8 cellular contexts compared by ENCODE assay signal in the genomic region with DNA sequence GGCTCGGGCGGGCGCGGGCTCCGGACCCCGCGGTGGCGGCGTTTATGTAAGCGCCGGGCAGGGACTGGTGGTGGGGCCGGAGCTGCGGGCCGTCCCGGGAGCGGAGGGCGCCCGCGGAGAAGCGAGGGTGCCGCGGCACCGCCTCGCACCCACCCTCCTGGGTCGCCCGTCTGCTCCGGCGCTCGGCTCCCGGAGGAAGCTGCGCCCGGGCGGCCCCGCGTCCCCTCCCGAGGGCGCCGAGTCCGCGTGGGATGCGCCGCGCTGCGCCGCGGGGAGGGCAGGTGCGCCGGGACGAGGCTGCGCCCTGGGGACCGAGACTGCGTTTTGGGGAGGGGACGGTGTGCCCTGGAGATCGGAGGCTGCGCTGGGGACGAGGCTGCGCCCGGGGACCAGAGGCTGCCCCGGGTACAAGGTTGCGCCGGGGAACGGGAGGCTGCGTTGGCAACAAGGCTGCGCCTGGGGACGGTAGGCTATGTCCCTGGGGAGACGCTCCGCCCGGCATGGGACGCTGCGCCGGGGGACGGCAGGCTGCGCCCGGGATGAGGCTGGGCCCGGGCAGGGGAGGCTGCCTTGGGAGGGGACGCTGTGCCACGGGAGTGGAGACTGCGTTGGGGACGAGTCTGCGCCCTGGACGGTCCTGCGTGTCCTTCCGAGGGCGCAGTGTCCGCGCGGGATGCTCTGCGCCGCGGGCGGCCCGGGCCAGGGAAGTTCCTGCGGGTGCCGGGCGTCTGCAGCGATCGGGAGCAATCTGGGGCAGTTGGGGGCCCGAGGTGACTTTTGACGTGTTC. TPM values are rescaled to one million over a fixed set of nuclear protein-coding genes. Genes with fewer than 3 reads are reported as not detected.
DNase-seq lines count a peak whose midpoint lies in the region; ATAC-seq and TF ChIP-seq lines count a peak whose summit lies in the region.

No MANE protein-coding gene starts in this region.

- 1 to 2% (median 1%) methylated on average over 39 to 99 of the region's 99 CpGs for WGBS in heart left ventricle, 4 donors
- under 1% methylated on average over 36 of the region's 99 CpGs for WGBS in prostate gland

- DNase-seq in AG04449 (ENCODE audit: low read depth, low spot score) = no peak
- peak; percentile 32 for DNase-seq in NCI-H1092 treated with DMSO at 0.1 percent for 48 hours (lab: John Stamatoyannopoulos, UW)
- peak; percentile 34 for DNase-seq in activated naive CD4-positive, alpha-beta T cell treated with anti-CD3 and anti-CD28 coated beads for 36 hours
- DNase-seq in heart left ventricle = peak in 1 of 5 donors; percentile 40
- no peak for DNase-seq in prostate gland (ENCODE audit: low spot score)
- no peak for DNase-seq in superior temporal gyrus (ENCODE audit: extremely low spot score)
- no peak for DNase-seq in posterior vena cava (ENCODE audit: low spot score)

- H3K4me3 Mint-ChIP-seq in activated naive CD4-positive, alpha-beta T cell treated with anti-CD3 and anti-CD28 coated beads for 36 hours = peak overlapping the region; percentile 84

- H3K4me3 ChIP-seq in AG04449 (ENCODE audit: low read depth, low read length) = peak overlapping the region; percentile 79
- H3K4me3 ChIP-seq in heart left ventricle = peak overlapping the region; percentile 58 to 100 (median 91)
- peak overlapping the region; percentile 88 to 99 for H3K4me3 ChIP-seq in prostate gland

- H3K4me1 ChIP-seq in heart left ventricle (peaks cover 0 to 52% (median 17%) of the 10 kb centered on the region in 12 donors), prostate gland (replicated peaks) (no peaks in the 10 kb centered on the region)

- no peaks in the 10 kb centered on the region for H3K9me3 Mint-ChIP-seq in activated naive CD4-positive, alpha-beta T cell treated with anti-CD3 and anti-CD28 coated beads for 36 hours

- H3K4me1 Mint-ChIP-seq in activated naive CD4-positive, alpha-beta T cell treated with anti-CD3 and anti-CD28 coated beads for 36 hours (ENCODE audit: low read depth) = peaks cover 45% of the 10 kb centered on the region

- H3K27me3 Mint-ChIP-seq in activated naive CD4-positive, alpha-beta T cell treated with anti-CD3 and anti-CD28 coated beads for 36 hours (ENCODE audit: low read depth) = no peaks in the 10 kb centered on the region

- no peak for TF ChIP-seq POLR2A in heart left ventricle (IDR thresholded peaks at IDR 0.05)
- no peak for TF ChIP-seq POLR2A in prostate gland (IDR thresholded peaks at IDR 0.05)

- no peak for TF ChIP-seq CTCF in AG04449 (IDR thresholded peaks at IDR 0.05; ENCODE audit: insufficient read depth, low read length, missing control alignments)
- TF ChIP-seq CTCF in heart left ventricle (IDR thresholded peaks at IDR 0.05) = no peak
- TF ChIP-seq CTCF in prostate gland (IDR thresholded peaks at IDR 0.05) = no peak

- peak overlapping the region; percentile 76 for H3K27ac Mint-ChIP-seq in activated naive CD4-positive, alpha-beta T cell treated with anti-CD3 and anti-CD28 coated beads for 36 hours

- intact Hi-C loops in activated naive CD4-positive, alpha-beta T cell treated with anti-CD3 and anti-CD28 coated beads for 36 hours (cut with micrococcal nuclease) = loop anchor here (5.0 kb wide), 3 partner anchors 133 to 258 kb away; a partner anchor contains a TSS
- intact Hi-C loops in heart left ventricle (cut with DNase I) = loop anchor here in 8 of 10 donors (1.0 to 10.0 kb wide), 8 partner anchors 37 to 128 kb away; no protein-coding TSS in a partner anchor
- intact Hi-C loops in prostate gland (cut with DNase I) = loop anchor here (5.0 kb wide), 1 partner anchor 37 kb away; no protein-coding TSS in a partner anchor
- intact Hi-C loops in posterior vena cava (cut with DNase I) = no loop called here

- ATAC-seq in GM19372 (IDR thresholded peaks at IDR 0.05; ENCODE audit: low read depth, unreplicated experiment) (peak; percentile 26), heart left ventricle (peak in 3 of 4 donors; percentile 34 to 45 (median 43))

- H3K36me3 ChIP-seq in heart left ventricle (no peaks in the 10 kb centered on the region), prostate gland (no peaks in the 10 kb centered on the region)

- H3K27me3 ChIP-seq in heart left ventricle = peaks cover 0 to 5% (median 0%) of the 10 kb centered on the region in 9 donors
- H3K27me3 ChIP-seq in prostate gland (replicated peaks; ENCODE audit: insufficient read depth) = no peaks in the 10 kb centered on the region

- CTCF ChIA-PET in AG04449 (lab: Yijun Ruan, JAX) = interaction anchor here (1.2 to 8.4 kb wide), 4 partner anchors 55 to 127 kb away, joined by 4 to 64 read pairs (median 6); no protein-coding TSS in a partner anchor
- CTCF ChIA-PET in activated naive CD4-positive, alpha-beta T cell treated with anti-CD3 and anti-CD28 coated beads for 36 hours (lab: Charles Lee) = interaction anchor here (2.1 to 2.8 kb wide), 2 partner anchors 23 to 53 kb away, joined by 5 to 40 read pairs; no protein-coding TSS in a partner anchor

- peak overlapping the region; percentile 33 to 96 (median 72) for H3K27ac ChIP-seq in heart left ventricle
- peak overlapping the region; percentile 47 to 74 for H3K27ac ChIP-seq in prostate gland

- H3K9me3 ChIP-seq in heart left ventricle = no peaks in the 10 kb centered on the region
- no peaks in the 10 kb centered on the region for H3K9me3 ChIP-seq in prostate gland

- peaks cover 2% of the 10 kb centered on the region for H3K36me3 Mint-ChIP-seq in activated naive CD4-positive, alpha-beta T cell treated with anti-CD3 and anti-CD28 coated beads for 36 hours (ENCODE audit: low read depth)

- POLR2A ChIA-PET in AG04449 (lab: Yijun Ruan, JAX) = no interaction called here

RNA-seq across cellular contexts. Expression of a gene that starts 0.6 kb away (rescaled TPM):
- total RNA-seq in activated naive CD4-positive, alpha-beta T cell treated with anti-CD3 and anti-CD28 coated beads for 36 hours = 10 to 100 TPM; 30.1 to 33.3 TPM
- total RNA-seq in heart left ventricle (10 to 100 TPM in 8 of 9 donors, 1 to 10 TPM in 1; 6.9 to 16.3 (median 12.1) TPM), prostate gland (10 to 100 TPM; 21.0 to 30.9 TPM), posterior vena cava (10 to 100 TPM; 72.4 to 85.6 TPM)
- polyA plus RNA-seq in heart left ventricle = 10 to 100 TPM in 1 of 2 donors, 1 to 10 TPM in 1; 8.9 to 11.5 TPM

Comparison
In these comparisons a context has a peak if more than half of its experiments do, and no peak if none do; other contexts are left out.
1. DNase-seq: peak in NCI-H1092 treated with DMSO at 0.1 percent for 48 hours (single experiment) and activated naive CD4-positive, alpha-beta T cell treated with anti-CD3 and anti-CD28 coated beads for 36 hours (single experiment); none in AG04449 (single experiment), prostate gland (single experiment), superior temporal gyrus (single experiment) and posterior vena cava (single experiment).
2. intact Hi-C loops: an anchor here in activated naive CD4-positive, alpha-beta T cell treated with anti-CD3 and anti-CD28 coated beads for 36 hours (5.0 kb wide), heart left ventricle (1.0 to 10.0 kb wide) and prostate gland (5.0 kb wide); none called in posterior vena cava.
3. Peak in every context shown above with its lines, with median percentiles within 50 percentile points of each other: H3K4me3 ChIP-seq.